1 cellular context compared by ENCODE assay signal in the genomic region with DNA sequence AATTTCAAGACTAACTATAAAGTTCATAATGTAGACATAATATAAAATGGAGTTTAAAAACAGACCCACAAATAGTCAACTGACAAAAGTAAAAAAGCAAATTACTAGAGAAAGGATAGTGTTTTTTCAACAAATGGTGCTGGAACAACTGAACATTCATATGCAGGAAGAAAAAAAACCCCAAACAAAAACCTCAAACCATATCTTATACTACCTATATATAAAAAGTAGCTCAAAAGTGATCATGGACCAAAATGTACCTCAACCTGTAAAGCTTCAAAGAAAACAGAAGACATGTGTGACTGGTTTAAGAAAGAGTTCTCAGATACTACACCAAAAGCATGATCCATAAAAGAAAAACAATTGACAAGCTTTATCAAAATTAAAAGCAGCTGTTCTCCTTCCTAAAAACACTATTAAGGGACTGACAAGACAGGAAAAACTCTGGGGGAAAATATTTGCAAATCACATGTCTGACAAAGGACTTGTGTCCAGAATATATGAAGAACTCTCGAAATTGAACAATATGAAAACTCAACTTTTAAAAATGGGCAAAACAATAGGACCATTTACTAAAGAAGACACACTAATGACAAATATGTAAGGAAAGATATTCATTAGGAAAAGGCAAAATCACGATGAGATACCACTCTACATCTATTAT.
TF ChIP-seq lines count a peak whose summit lies in the region.

No MANE protein-coding gene starts in this region.

TF ChIP-seq in HepG2, 621 proteins besides CTCF, POLR2A, EP300 and RAD21:
- TF ChIP-seq SALL2 (CRISPR knock-in tag; IDR thresholded peaks at IDR 0.05) (no peak), THAP9 (CRISPR knock-in tag; IDR thresholded peaks at IDR 0.05; ENCODE audit: borderline replicate concordance) (no peak), GFI1 (CRISPR knock-in tag; IDR thresholded peaks at IDR 0.05; ENCODE audit: borderline replicate concordance) (no peak), ZNF468 (CRISPR knock-in tag; IDR thresholded peaks at IDR 0.05) (no peak), ZNF670 (CRISPR knock-in tag; IDR thresholded peaks at IDR 0.05; ENCODE audit: borderline replicate concordance) (no peak), ZNF17 (CRISPR knock-in tag; IDR thresholded peaks at IDR 0.05) (no peak), ZNF136 (CRISPR knock-in tag; IDR thresholded peaks at IDR 0.05; ENCODE audit: low read depth) (no peak), ZNF296 (CRISPR knock-in tag; conservative IDR thresholded peaks at IDR 0.05) (no peak), TBX3 (IDR thresholded peaks at IDR 0.05; ENCODE audit: borderline replicate concordance) (no peak), NFKB2 (CRISPR knock-in tag; IDR thresholded peaks at IDR 0.05; ENCODE audit: borderline replicate concordance) (no peak), RXRA (CRISPR knock-in tag; IDR thresholded peaks at IDR 0.05) (no peak), MTA3 (CRISPR knock-in tag; IDR thresholded peaks at IDR 0.05) (no peak), CBFB (CRISPR knock-in tag; IDR thresholded peaks at IDR 0.05) (no peak), ZNF263 (CRISPR knock-in tag; IDR thresholded peaks at IDR 0.05) (no peak), SIN3B (IDR thresholded peaks at IDR 0.05; ENCODE audit: low read length) (no peak)
- TF ChIP-seq, protein P1, sequence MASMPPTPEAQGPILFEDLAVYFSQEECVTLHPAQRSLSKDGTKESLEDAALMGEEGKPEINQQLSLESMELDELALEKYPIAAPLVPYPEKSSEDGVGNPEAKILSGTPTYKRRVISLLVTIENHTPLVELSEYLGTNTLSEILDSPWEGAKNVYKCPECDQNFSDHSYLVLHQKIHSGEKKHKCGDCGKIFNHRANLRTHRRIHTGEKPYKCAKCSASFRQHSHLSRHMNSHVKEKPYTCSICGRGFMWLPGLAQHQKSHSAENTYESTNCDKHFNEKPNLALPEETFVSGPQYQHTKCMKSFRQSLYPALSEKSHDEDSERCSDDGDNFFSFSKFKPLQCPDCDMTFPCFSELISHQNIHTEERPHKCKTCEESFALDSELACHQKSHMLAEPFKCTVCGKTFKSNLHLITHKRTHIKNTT (CRISPR knock-in tag; IDR thresholded peaks at IDR 0.05), result no peak
- TF ChIP-seq, protein P2, sequence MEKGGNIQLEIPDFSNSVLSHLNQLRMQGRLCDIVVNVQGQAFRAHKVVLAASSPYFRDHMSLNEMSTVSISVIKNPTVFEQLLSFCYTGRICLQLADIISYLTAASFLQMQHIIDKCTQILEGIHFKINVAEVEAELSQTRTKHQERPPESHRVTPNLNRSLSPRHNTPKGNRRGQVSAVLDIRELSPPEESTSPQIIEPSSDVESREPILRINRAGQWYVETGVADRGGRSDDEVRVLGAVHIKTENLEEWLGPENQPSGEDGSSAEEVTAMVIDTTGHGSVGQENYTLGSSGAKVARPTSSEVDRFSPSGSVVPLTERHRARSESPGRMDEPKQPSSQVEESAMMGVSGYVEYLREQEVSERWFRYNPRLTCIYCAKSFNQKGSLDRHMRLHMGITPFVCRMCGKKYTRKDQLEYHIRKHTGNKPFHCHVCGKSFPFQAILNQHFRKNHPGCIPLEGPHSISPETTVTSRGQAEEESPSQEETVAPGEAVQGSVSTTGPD (CRISPR knock-in tag; IDR thresholded peaks at IDR 0.05), result no peak
